Comparison of ENCODE assay signal across 1 cellular context in the genomic region with DNA sequence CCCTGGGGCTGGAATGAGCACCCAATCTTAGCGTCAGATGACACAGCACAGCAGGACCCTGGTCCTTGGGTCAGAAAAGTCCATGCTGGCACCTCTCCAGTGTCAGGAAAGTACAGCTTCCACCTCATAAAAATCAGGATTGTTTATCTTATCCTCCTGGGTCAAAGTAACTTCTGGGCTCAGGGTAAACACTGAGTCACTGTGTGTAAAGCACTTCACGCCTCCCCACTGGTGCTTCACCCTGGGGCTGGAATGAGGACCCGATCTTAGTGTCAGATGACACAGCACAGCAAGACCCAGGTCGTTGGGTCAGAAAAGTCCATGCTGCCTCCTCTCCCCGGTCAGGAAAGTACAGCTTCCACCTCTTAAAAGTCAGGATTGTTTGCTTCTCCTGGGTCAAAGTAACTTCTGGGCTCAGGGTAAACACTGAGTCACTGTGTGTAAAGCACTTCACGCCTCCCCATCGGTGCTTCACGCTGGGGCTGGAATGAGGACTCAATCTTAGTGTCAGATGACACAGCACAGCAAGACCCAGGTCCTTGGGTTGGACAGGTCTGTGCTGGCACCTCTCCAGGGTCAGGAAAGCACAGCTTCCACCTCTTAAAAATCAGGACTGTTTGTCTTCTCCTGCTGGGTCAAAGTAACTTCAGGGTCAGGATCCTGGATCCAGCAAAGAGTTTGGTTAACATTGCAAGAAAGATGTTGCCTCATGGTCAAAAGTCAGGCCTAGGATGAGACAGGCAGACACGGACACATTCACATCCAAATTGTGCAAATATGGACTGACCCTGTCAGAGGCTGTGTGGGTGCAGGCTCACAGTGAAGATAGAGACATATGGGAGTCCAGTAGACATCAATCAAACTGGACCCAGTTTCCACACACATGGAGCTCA.
TF ChIP-seq lines count a peak whose summit lies in the region.

No MANE protein-coding gene starts in this region.

TF ChIP-seq in HepG2, 621 proteins besides CTCF, POLR2A, EP300 and RAD21 (continued from another document and continues in another):
- TF ChIP-seq, protein P1, sequence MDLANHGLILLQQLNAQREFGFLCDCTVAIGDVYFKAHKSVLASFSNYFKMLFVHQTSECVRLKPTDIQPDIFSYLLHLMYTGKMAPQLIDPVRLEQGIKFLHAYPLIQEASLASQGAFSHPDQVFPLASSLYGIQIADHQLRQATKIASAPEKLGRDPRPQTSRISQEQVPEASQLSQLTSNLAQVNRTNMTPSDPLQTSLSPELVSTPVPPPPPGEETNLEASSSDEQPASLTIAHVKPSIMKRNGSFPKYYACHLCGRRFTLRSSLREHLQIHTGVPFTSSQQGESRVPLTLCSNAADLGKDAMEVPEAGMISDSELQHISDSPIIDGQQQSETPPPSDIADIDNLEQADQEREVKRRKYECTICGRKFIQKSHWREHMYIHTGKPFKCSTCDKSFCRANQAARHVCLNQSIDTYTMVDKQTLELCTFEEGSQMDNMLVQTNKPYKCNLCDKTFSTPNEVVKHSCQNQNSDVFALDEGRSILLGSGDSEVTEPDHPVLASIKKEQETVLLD (CRISPR knock-in tag; IDR thresholded peaks at IDR 0.05; ENCODE audit: low read depth): 0 out of 2 replicates have a peak, but pooled peaks have one; percentile 44
- TF ChIP-seq BCL6 (CRISPR knock-in tag; IDR thresholded peaks at IDR 0.05) (peak; percentile 69), ESRRA (CRISPR knock-in tag; IDR thresholded peaks at IDR 0.05; ENCODE audit: low read depth) (peak; percentile 79; the same call in 1 of the 2 replicates), TBL1XR1 (IDR thresholded peaks at IDR 0.05; ENCODE audit: borderline replicate concordance, low read length, partially characterized antibody) (peak; percentile 38), ZBTB8A (CRISPR knock-in tag; IDR thresholded peaks at IDR 0.05; ENCODE audit: borderline replicate concordance, low read depth) (no peak), NFIB (CRISPR knock-in tag; IDR thresholded peaks at IDR 0.05; ENCODE audit: borderline replicate concordance) (no peak), ZBTB7A (CRISPR knock-in tag; IDR thresholded peaks at IDR 0.05) (peak; percentile 19; the same call in 1 of the 2 replicates), ZNF17 (CRISPR knock-in tag; IDR thresholded peaks at IDR 0.05) (no peak), RXRA (CRISPR knock-in tag; IDR thresholded peaks at IDR 0.05) (peak; percentile 96), ZNF552 (CRISPR knock-in tag; IDR thresholded peaks at IDR 0.05; ENCODE audit: borderline replicate concordance) (no peak), TEAD3 (CRISPR knock-in tag; optimal IDR thresholded peaks at IDR 0.05; ENCODE audit: borderline replicate concordance) (peak; percentile 95), ZBTB38 (CRISPR knock-in tag; IDR thresholded peaks at IDR 0.05) (no peak), HOXA9 (CRISPR knock-in tag; IDR thresholded peaks at IDR 0.05; ENCODE audit: borderline replicate concordance) (peak; percentile 49; the same call in 1 of the 2 replicates), ZNF121 (CRISPR knock-in tag; IDR thresholded peaks at IDR 0.05) (peak; percentile 57), ZMYM3 (CRISPR knock-in tag; IDR thresholded peaks at IDR 0.05) (peak; percentile 59), GTF3A (CRISPR knock-in tag; conservative IDR thresholded peaks at IDR 0.05) (no peak; the same call in 1 of the 2 replicates), FOXA3 (CRISPR knock-in tag; IDR thresholded peaks at IDR 0.05) (peak; percentile 98), ZNF431 (CRISPR knock-in tag; IDR thresholded peaks at IDR 0.05; ENCODE audit: borderline replicate concordance, low read depth) (peak; percentile 79; the same call in 1 of the 2 replicates), ZSCAN21 (CRISPR knock-in tag; IDR thresholded peaks at IDR 0.05; ENCODE audit: borderline replicate concordance) (peak; percentile 91), ZNF33A (CRISPR knock-in tag; IDR thresholded peaks at IDR 0.05; ENCODE audit: borderline replicate concordance) (no peak; the same call in 1 of the 2 replicates), RARA (CRISPR knock-in tag; IDR thresholded peaks at IDR 0.05) (peak; percentile 96), ELF3 (CRISPR knock-in tag; IDR thresholded peaks at IDR 0.05) (peak; percentile 70), NR2F6 (IDR thresholded peaks at IDR 0.05) (peak; percentile 100), NR2F6 (CRISPR knock-in tag; IDR thresholded peaks at IDR 0.05) (peak; percentile 97), CHCHD3 (CRISPR knock-in tag; IDR thresholded peaks at IDR 0.05) (no peak), TAF1 (CRISPR knock-in tag; IDR thresholded peaks at IDR 0.05) (no peak), ZNF7 (CRISPR knock-in tag; IDR thresholded peaks at IDR 0.05) (no peak), SMAD9 (CRISPR knock-in tag; IDR thresholded peaks at IDR 0.05) (no peak), ARNT (IDR thresholded peaks at IDR 0.05) (no peak), LCORL (IDR thresholded peaks at IDR 0.05) (no peak), LCORL (CRISPR knock-in tag; IDR thresholded peaks at IDR 0.05) (peak; percentile 92), ZNF44 (CRISPR knock-in tag; IDR thresholded peaks at IDR 0.05) (no peak), ZNF24 (IDR thresholded peaks at IDR 0.05) (no peak), HHEX (CRISPR knock-in tag; IDR thresholded peaks at IDR 0.05) (peak; percentile 100), REPIN1 (CRISPR knock-in tag; IDR thresholded peaks at IDR 0.05; ENCODE audit: borderline replicate concordance, low read depth) (peak; percentile 31; the same call in 1 of the 2 replicates)
- TF ChIP-seq, protein P2, sequence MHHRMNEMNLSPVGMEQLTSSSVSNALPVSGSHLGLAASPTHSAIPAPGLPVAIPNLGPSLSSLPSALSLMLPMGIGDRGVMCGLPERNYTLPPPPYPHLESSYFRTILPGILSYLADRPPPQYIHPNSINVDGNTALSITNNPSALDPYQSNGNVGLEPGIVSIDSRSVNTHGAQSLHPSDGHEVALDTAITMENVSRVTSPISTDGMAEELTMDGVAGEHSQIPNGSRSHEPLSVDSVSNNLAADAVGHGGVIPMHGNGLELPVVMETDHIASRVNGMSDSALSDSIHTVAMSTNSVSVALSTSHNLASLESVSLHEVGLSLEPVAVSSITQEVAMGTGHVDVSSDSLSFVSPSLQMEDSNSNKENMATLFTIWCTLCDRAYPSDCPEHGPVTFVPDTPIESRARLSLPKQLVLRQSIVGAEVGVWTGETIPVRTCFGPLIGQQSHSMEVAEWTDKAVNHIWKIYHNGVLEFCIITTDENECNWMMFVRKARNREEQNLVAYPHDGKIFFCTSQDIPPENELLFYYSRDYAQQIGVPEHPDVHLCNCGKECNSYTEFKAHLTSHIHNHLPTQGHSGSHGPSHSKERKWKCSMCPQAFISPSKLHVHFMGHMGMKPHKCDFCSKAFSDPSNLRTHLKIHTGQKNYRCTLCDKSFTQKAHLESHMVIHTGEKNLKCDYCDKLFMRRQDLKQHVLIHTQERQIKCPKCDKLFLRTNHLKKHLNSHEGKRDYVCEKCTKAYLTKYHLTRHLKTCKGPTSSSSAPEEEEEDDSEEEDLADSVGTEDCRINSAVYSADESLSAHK (CRISPR knock-in tag; IDR thresholded peaks at IDR 0.05; ENCODE audit: borderline replicate concordance): no peak
- TF ChIP-seq, protein P3, sequence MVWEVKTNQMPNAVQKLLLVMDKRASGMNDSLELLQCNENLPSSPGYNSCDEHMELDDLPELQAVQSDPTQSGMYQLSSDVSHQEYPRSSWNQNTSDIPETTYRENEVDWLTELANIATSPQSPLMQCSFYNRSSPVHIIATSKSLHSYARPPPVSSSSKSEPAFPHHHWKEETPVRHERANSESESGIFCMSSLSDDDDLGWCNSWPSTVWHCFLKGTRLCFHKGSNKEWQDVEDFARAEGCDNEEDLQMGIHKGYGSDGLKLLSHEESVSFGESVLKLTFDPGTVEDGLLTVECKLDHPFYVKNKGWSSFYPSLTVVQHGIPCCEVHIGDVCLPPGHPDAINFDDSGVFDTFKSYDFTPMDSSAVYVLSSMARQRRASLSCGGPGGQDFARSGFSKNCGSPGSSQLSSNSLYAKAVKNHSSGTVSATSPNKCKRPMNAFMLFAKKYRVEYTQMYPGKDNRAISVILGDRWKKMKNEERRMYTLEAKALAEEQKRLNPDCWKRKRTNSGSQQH (CRISPR knock-in tag; IDR thresholded peaks at IDR 0.05; ENCODE audit: low read depth): peak; percentile 56
- TF ChIP-seq, protein P4, sequence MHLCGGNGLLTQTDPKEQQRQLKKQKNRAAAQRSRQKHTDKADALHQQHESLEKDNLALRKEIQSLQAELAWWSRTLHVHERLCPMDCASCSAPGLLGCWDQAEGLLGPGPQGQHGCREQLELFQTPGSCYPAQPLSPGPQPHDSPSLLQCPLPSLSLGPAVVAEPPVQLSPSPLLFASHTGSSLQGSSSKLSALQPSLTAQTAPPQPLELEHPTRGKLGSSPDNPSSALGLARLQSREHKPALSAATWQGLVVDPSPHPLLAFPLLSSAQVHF (CRISPR knock-in tag; IDR thresholded peaks at IDR 0.05): no peak
- TF ChIP-seq, protein P5, sequence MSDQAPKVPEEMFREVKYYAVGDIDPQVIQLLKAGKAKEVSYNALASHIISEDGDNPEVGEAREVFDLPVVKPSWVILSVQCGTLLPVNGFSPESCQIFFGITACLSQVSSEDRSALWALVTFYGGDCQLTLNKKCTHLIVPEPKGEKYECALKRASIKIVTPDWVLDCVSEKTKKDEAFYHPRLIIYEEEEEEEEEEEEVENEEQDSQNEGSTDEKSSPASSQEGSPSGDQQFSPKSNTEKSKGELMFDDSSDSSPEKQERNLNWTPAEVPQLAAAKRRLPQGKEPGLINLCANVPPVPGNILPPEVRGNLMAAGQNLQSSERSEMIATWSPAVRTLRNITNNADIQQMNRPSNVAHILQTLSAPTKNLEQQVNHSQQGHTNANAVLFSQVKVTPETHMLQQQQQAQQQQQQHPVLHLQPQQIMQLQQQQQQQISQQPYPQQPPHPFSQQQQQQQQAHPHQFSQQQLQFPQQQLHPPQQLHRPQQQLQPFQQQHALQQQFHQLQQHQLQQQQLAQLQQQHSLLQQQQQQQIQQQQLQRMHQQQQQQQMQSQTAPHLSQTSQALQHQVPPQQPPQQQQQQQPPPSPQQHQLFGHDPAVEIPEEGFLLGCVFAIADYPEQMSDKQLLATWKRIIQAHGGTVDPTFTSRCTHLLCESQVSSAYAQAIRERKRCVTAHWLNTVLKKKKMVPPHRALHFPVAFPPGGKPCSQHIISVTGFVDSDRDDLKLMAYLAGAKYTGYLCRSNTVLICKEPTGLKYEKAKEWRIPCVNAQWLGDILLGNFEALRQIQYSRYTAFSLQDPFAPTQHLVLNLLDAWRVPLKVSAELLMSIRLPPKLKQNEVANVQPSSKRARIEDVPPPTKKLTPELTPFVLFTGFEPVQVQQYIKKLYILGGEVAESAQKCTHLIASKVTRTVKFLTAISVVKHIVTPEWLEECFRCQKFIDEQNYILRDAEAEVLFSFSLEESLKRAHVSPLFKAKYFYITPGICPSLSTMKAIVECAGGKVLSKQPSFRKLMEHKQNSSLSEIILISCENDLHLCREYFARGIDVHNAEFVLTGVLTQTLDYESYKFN (CRISPR knock-in tag; conservative IDR thresholded peaks at IDR 0.05): peak; percentile 88
- TF ChIP-seq, protein P6, sequence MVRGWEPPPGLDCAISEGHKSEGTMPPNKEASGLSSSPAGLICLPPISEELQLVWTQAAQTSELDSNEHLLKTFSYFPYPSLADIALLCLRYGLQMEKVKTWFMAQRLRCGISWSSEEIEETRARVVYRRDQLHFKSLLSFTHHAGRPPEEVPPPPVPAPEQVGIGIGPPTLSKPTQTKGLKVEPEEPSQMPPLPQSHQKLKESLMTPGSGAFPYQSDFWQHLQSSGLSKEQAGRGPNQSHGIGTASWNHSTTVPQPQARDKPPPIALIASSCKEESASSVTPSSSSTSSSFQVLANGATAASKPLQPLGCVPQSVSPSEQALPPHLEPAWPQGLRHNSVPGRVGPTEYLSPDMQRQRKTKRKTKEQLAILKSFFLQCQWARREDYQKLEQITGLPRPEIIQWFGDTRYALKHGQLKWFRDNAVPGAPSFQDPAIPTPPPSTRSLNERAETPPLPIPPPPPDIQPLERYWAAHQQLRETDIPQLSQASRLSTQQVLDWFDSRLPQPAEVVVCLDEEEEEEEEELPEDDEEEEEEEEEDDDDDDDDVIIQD (CRISPR knock-in tag; IDR thresholded peaks at IDR 0.05; ENCODE audit: low read depth): peak; percentile 65
- TF ChIP-seq, protein P7, sequence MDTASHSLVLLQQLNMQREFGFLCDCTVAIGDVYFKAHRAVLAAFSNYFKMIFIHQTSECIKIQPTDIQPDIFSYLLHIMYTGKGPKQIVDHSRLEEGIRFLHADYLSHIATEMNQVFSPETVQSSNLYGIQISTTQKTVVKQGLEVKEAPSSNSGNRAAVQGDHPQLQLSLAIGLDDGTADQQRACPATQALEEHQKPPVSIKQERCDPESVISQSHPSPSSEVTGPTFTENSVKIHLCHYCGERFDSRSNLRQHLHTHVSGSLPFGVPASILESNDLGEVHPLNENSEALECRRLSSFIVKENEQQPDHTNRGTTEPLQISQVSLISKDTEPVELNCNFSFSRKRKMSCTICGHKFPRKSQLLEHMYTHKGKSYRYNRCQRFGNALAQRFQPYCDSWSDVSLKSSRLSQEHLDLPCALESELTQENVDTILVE (CRISPR knock-in tag; IDR thresholded peaks at IDR 0.05): peak; percentile 68; the same call in 1 of the 2 replicates
- TF ChIP-seq, protein P8, sequence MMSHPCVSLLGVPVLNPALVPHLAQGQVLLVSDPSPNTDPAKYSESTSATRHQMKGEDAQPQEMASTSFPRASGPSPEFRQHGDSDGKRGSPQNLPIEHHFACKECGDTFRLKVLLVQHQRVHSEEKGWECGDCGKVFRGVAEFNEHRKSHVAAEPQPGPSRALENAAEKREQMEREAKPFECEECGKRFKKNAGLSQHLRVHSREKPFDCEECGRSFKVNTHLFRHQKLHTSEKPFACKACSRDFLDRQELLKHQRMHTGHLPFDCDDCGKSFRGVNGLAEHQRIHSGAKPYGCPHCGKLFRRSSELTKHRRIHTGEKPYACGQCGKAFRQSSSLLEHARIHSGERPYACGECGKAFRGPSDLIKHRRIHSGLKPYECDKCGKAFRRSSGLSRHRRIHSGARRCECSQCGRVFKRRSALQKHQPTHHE (CRISPR knock-in tag; IDR thresholded peaks at IDR 0.05; ENCODE audit: borderline replicate concordance): no peak
- TF ChIP-seq, protein P9, sequence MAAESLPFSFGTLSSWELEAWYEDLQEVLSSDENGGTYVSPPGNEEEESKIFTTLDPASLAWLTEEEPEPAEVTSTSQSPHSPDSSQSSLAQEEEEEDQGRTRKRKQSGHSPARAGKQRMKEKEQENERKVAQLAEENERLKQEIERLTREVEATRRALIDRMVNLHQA (CRISPR knock-in tag; IDR thresholded peaks at IDR 0.05): no peak
- TF ChIP-seq, protein P10, sequence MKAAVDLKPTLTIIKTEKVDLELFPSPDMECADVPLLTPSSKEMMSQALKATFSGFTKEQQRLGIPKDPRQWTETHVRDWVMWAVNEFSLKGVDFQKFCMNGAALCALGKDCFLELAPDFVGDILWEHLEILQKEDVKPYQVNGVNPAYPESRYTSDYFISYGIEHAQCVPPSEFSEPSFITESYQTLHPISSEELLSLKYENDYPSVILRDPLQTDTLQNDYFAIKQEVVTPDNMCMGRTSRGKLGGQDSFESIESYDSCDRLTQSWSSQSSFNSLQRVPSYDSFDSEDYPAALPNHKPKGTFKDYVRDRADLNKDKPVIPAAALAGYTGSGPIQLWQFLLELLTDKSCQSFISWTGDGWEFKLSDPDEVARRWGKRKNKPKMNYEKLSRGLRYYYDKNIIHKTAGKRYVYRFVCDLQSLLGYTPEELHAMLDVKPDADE (CRISPR knock-in tag; IDR thresholded peaks at IDR 0.05): no peak
- TF ChIP-seq, protein P11, sequence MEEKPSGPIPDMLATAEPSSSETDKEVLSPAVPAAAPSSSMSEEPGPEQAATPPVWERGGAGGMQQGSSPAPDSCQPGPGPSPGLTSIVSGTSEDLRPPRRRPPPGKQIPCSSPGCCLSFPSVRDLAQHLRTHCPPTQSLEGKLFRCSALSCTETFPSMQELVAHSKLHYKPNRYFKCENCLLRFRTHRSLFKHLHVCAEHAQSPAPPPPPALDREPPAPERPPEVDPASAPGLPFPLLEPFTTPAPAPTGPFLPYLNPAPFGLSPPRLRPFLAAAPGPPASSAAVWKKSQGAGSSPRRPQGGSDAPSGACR (CRISPR knock-in tag; IDR thresholded peaks at IDR 0.05): peak; percentile 23; the same call in 1 of the 2 replicates
